Comparison of ENCODE assay signal across 36 cellular contexts in the genomic region with DNA sequence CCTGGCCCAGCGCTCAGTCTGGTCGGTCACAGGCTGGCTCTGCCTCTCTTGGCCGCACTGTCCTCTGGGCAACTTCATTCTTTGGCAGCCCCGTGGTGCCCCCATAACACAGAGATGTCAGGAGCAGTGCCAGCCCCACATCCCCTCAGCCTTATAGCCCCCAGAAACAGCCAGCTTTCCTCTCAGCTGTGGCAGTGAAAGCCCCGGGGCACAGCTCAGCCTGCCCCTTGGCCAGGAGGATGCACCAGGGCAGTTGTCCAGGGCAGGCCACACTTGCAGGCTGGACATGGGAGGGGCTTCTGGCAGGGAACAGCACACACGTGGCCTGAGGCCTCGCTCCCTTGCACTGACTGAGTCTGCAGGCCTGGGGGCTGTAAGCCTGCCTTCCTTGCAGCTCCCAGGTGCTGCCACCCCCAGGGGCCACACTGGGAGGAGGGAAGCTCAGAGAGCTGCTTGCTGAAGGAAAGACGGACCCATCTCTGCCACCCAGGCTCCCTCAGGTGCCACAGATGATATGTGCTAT. TPM values are rescaled to one million over a fixed set of nuclear protein-coding genes. Genes with fewer than 3 reads are reported as not detected.
"Had no signal": no experiment of that assay in that cellular context is flagged by ENCODE, and none has a peak within 500 bp of the region (broad histone marks: within the 10 kb centered on the region; RNA-seq: fewer than 3 reads in every experiment).

No MANE protein-coding gene starts in this region.

- H3K27ac Mint-ChIP-seq: activated B cell treated with CpG ODN at 0.5 μM for 24 hours; activated CD8-positive, alpha-beta T cell treated with anti-CD3 and anti-CD28 coated beads for 36 hours; activated naive CD4-positive, alpha-beta T cell treated with anti-CD3 and anti-CD28 coated beads, Interleukin-2, amount 50 U/mL, for 24 hours; activated naive CD8-positive, alpha-beta T cell treated with anti-CD3 and anti-CD28 coated beads for 36 hours; activated naive CD8-positive, alpha-beta T cell treated with anti-CD3 and anti-CD28 coated beads, Interleukin-2, amount 50 U/mL, for 24 hours; activated T-helper 17 cell treated with anti-CD3 and anti-CD28 coated beads, Interleukin-2, amount 50 U/mL, for 72 hours; T-helper 17 cell; T-helper 2 cell treated with Interferon-gamma antibody and Interleukin-4, amounts not matched to agents 5 μg/mL and 100 μg/mL, for 36 hours had no signal

- ATAC-seq: activated CD4-positive, CD25-positive, alpha-beta regulatory T cell treated with anti-CD3 and anti-CD28 coated beads, Interleukin-2, amount 50 U/mL, for 24 hours; activated CD8-positive, alpha-beta T cell treated with anti-CD3 and anti-CD28 coated beads for 36 hours; activated naive CD8-positive, alpha-beta T cell treated with anti-CD3 and anti-CD28 coated beads, Interleukin-2, amount 50 U/mL, for 24 hours; activated T-cell treated with anti-CD3 and anti-CD28 coated beads, Interleukin-2, amount 50 U/mL, for 4 hours; activated T-helper 17 cell treated with anti-CD3 and anti-CD28 coated beads, Interleukin-2, amount 50 U/mL, for 72 hours; body of pancreas; T-helper 17 cell had no signal

- H3K27me3 ChIP-seq: adrenal gland, body of pancreas, colonic mucosa, esophagus squamous epithelium had no signal

- H3K27me3 Mint-ChIP-seq: activated B cell treated with CpG ODN at 0.5 μM for 24 hours; activated CD8-positive, alpha-beta T cell treated with anti-CD3 and anti-CD28 coated beads for 36 hours; activated naive CD4-positive, alpha-beta T cell treated with anti-CD3 and anti-CD28 coated beads, Interleukin-2, amount 50 U/mL, for 24 hours; activated naive CD8-positive, alpha-beta T cell treated with anti-CD3 and anti-CD28 coated beads for 36 hours; activated naive CD8-positive, alpha-beta T cell treated with anti-CD3 and anti-CD28 coated beads, Interleukin-2, amount 50 U/mL, for 24 hours; activated T-helper 17 cell treated with anti-CD3 and anti-CD28 coated beads, Interleukin-2, amount 50 U/mL, for 72 hours; T-helper 17 cell had no signal

- H3K36me3 ChIP-seq: colonic mucosa, WERI-Rb-1 had no signal

- DNase-seq: activated B cell treated with CpG ODN at 0.5 μM for 24 hours; activated CD4-positive, alpha-beta T cell treated with anti-CD3 and anti-CD28 coated beads for 48 hours; activated CD4-positive, alpha-beta T cell treated with anti-CD3 and anti-CD28 coated beads, Interleukin-2, amount 50 U/mL, for 1 hour; activated CD4-positive, alpha-beta T cell treated with anti-CD3 and anti-CD28 coated beads, Interleukin-2, amount 50 U/mL, for 48 hours; activated CD8-positive, alpha-beta memory T cell treated with anti-CD3 and anti-CD28 coated beads for 24 hours; activated CD8-positive, alpha-beta T cell treated with anti-CD3 and anti-CD28 coated beads for 36 hours; activated effector memory CD4-positive, alpha-beta T cell treated with Interleukin-2 at 50 U/mL for 16 hours; activated gamma-delta T cell treated with Interleukin-2 at 50 U/mL for 16 hours; activated naive CD4-positive, alpha-beta T cell treated with Interleukin-2 at 50 U/mL for 16 hours; activated naive CD8-positive, alpha-beta T cell treated with anti-CD3 and anti-CD28 coated beads for 36 hours; activated naive CD8-positive, alpha-beta T cell treated with anti-CD3 and anti-CD28 coated beads, Interleukin-2, amount 50 U/mL, for 24 hours; activated T-cell treated with anti-CD3 and anti-CD28 coated beads, Interleukin-2, amount 50 U/mL, for 4 hours; adrenal gland; aorta; body of pancreas; central memory CD4-positive, alpha-beta T cell; cerebellar nuclear complex; colonic mucosa; effector CD8-positive, alpha-beta T cell; esophagus squamous epithelium; foreskin melanocyte; head of caudate nucleus; T-helper 1 cell; T-helper 17 cell; T1000; WERI-Rb-1 had no signal

- H3K9me3 ChIP-seq: adrenal gland, body of pancreas, colonic mucosa, esophagus squamous epithelium had no signal

- H3K4me1 ChIP-seq: adrenal gland, body of pancreas, colonic mucosa, esophagus squamous epithelium had no signal

- H3K4me3 Mint-ChIP-seq: activated B cell treated with CpG ODN at 0.5 μM for 24 hours; activated CD8-positive, alpha-beta T cell treated with anti-CD3 and anti-CD28 coated beads for 36 hours; activated naive CD4-positive, alpha-beta T cell treated with anti-CD3 and anti-CD28 coated beads, Interleukin-2, amount 50 U/mL, for 24 hours; activated naive CD8-positive, alpha-beta T cell treated with anti-CD3 and anti-CD28 coated beads for 36 hours; activated naive CD8-positive, alpha-beta T cell treated with anti-CD3 and anti-CD28 coated beads, Interleukin-2, amount 50 U/mL, for 24 hours; activated T-cell treated with anti-CD3 and anti-CD28 coated beads, Interleukin-2, amount 50 U/mL, for 4 hours; activated T-helper 17 cell treated with anti-CD3 and anti-CD28 coated beads, Interleukin-2, amount 50 U/mL, for 72 hours; T-helper 17 cell; T-helper 2 cell treated with Interferon-gamma antibody and Interleukin-4, amounts not matched to agents 5 μg/mL and 100 μg/mL, for 36 hours had no signal

- H3K9me3 Mint-ChIP-seq: activated B cell treated with CpG ODN at 0.5 μM for 24 hours; activated CD8-positive, alpha-beta T cell treated with anti-CD3 and anti-CD28 coated beads for 36 hours; activated naive CD4-positive, alpha-beta T cell treated with anti-CD3 and anti-CD28 coated beads, Interleukin-2, amount 50 U/mL, for 24 hours; activated naive CD8-positive, alpha-beta T cell treated with anti-CD3 and anti-CD28 coated beads for 36 hours; activated naive CD8-positive, alpha-beta T cell treated with anti-CD3 and anti-CD28 coated beads, Interleukin-2, amount 50 U/mL, for 24 hours; activated T-cell treated with anti-CD3 and anti-CD28 coated beads, Interleukin-2, amount 50 U/mL, for 4 hours; activated T-helper 17 cell treated with anti-CD3 and anti-CD28 coated beads, Interleukin-2, amount 50 U/mL, for 72 hours; T-helper 2 cell treated with Interferon-gamma antibody and Interleukin-4, amounts not matched to agents 5 μg/mL and 100 μg/mL, for 36 hours had no signal

- H3K4me1 Mint-ChIP-seq: activated B cell treated with CpG ODN at 0.5 μM for 24 hours; activated naive CD4-positive, alpha-beta T cell treated with anti-CD3 and anti-CD28 coated beads, Interleukin-2, amount 50 U/mL, for 24 hours; activated naive CD8-positive, alpha-beta T cell treated with anti-CD3 and anti-CD28 coated beads for 36 hours; activated naive CD8-positive, alpha-beta T cell treated with anti-CD3 and anti-CD28 coated beads, Interleukin-2, amount 50 U/mL, for 24 hours; activated T-helper 17 cell treated with anti-CD3 and anti-CD28 coated beads, Interleukin-2, amount 50 U/mL, for 72 hours; T-helper 17 cell had no signal

- H3K27ac ChIP-seq: adrenal gland, body of pancreas, colonic mucosa, epithelial cell of prostate, esophagus squamous epithelium, WERI-Rb-1 had no signal

- H3K4me3 ChIP-seq: adrenal gland, body of pancreas, colonic mucosa, esophagus squamous epithelium had no signal

RNA-seq across cellular contexts. Expression of gene RHO, which starts 10.3 kb away (rescaled TPM):
- total RNA-seq: activated B cell treated with CpG ODN at 0.5 μM for 24 hours; activated CD8-positive, alpha-beta T cell treated with anti-CD3 and anti-CD28 coated beads for 36 hours; activated naive CD8-positive, alpha-beta T cell treated with anti-CD3 and anti-CD28 coated beads for 36 hours; activated T-cell treated with anti-CD3 and anti-CD28 coated beads, Interleukin-2, amount 50 U/mL, for 4 hours; activated T-helper 17 cell treated with anti-CD3 and anti-CD28 coated beads, Interleukin-2, amount 50 U/mL, for 72 hours; adrenal gland; body of pancreas; colonic mucosa; dermis microvascular lymphatic vessel endothelial cell; endothelial cell of umbilical vein; esophagus squamous epithelium; fibroblast of lung; fibroblast of villous mesenchyme; T-helper 17 cell had no signal
- polyA plus RNA-seq: adrenal gland, aorta, endothelial cell of umbilical vein, esophagus, fibroblast of lung had no signal

RNA-seq across cellular contexts. Expression of gene H1-8, which starts 24.9 kb away (rescaled TPM):
- total RNA-seq: activated B cell treated with CpG ODN at 0.5 μM for 24 hours; activated CD8-positive, alpha-beta T cell treated with anti-CD3 and anti-CD28 coated beads for 36 hours; activated naive CD8-positive, alpha-beta T cell treated with anti-CD3 and anti-CD28 coated beads for 36 hours; activated T-cell treated with anti-CD3 and anti-CD28 coated beads, Interleukin-2, amount 50 U/mL, for 4 hours; activated T-helper 17 cell treated with anti-CD3 and anti-CD28 coated beads, Interleukin-2, amount 50 U/mL, for 72 hours; adrenal gland; aorta; body of pancreas; colonic mucosa; dermis microvascular lymphatic vessel endothelial cell; endothelial cell of umbilical vein; esophagus squamous epithelium; fibroblast of lung; fibroblast of villous mesenchyme; T-helper 17 cell had no signal
- polyA plus RNA-seq: adrenal gland, aorta, endothelial cell of umbilical vein, esophagus, fibroblast of lung had no signal
